In the genomic region with DNA sequence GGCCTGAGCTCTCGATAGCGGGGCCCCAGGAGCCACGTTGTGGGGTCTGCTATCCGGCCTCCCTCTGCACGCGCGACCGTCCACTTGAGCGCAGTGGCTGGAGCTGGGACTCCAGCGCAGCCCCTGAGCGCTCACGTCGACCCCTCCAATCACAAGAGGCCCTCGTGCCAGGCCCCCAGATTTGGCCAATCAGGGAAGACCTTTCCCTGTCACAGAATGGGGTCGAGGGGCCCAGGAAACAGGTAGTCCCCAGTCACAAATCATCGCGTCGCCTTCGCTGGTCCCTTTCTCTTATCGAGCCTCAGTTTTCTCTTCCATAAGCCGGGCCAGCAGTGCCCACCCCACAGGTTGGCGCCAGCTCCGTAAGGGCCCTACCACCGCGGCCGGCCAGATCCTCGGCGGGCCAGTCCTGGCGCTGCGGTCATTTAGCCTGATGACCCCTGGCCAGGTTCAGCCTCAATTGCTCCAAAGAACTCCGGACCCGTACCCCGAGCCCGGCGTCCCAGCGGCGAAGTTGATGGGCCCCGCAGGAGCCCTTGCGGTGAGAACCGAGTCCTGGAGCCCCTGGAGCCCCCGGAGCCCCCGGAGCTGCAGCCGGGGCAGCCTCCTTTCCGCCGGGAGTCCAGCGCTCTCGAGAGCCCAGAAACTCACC, we compare ENCODE assay signal across 9 cellular contexts. TPM values are rescaled to one million over a fixed set of nuclear protein-coding genes. Genes with fewer than 3 reads are reported as not detected.
DNase-seq lines count a peak whose midpoint lies in the region; ATAC-seq and TF ChIP-seq lines count a peak whose summit lies in the region.
"Had no signal": no experiment of that assay in that cellular context is flagged by ENCODE, and none has a peak within 500 bp of the region (broad histone marks: within the 10 kb centered on the region; RNA-seq: fewer than 3 reads in every experiment).

No MANE protein-coding gene starts in this region.

- peak; percentile 53 for ATAC-seq in left lobe of liver
- ATAC-seq in HG03108 (IDR thresholded peaks at IDR 0.05; ENCODE audit: unreplicated experiment): no peak
- no peak for ATAC-seq in HG02610 (IDR thresholded peaks at IDR 0.05; ENCODE audit: unreplicated experiment)
- ATAC-seq: GM12878 had no signal

- H3K4me1 ChIP-seq in HUES48 (ENCODE audit: control insufficient read depth, insufficient read depth, low read length): peaks cover 11% of the 10 kb centered on the region; the same call in 1 of the 2 replicates
- peaks cover 12 to 32% (median 24%) of the 10 kb centered on the region in 4 donors for H3K4me1 ChIP-seq in stomach

- H3K36me3 ChIP-seq in HUES48 (ENCODE audit: control insufficient read depth, insufficient read depth, low read length) (no peaks in the 10 kb centered on the region), stomach (no peaks in the 10 kb centered on the region)

- TF ChIP-seq EP300 in stomach (IDR thresholded peaks at IDR 0.05): no peak

- H3K4me3 ChIP-seq in HUES48 (ENCODE audit: low read depth, low read length) (peak overlapping the region; percentile 62), coronary artery (peak overlapping the region; percentile 66), stomach (peak overlapping the region; percentile 47 to 58 (median 56))
- H3K4me3 ChIP-seq: GM12878 had no signal

- TF ChIP-seq POLR2A in stomach (IDR thresholded peaks at IDR 0.05): no peak

- 0 to 6% (median 3%) methylated on average over 1 to 47 of the region's 47 CpGs for WGBS in stomach, 5 donors

- TF ChIP-seq CTCF in coronary artery (IDR thresholded peaks at IDR 0.05): no peak
- no peak for TF ChIP-seq CTCF in stomach (IDR thresholded peaks at IDR 0.05)

- no peaks in the 10 kb centered on the region for H3K9me3 ChIP-seq in HUES48 (ENCODE audit: control insufficient read depth, insufficient read depth, low read length)
- H3K9me3 ChIP-seq in stomach: no peaks in the 10 kb centered on the region

- H3K27ac ChIP-seq in HUES48 (ENCODE audit: low read depth, low read length) (no peak overlapping the region), coronary artery (peak overlapping the region; percentile 86 to 94), stomach (peak overlapping the region; percentile 21 to 90 (median 77))

- H3K9ac ChIP-seq in HUES48 (ENCODE audit: low read depth, low read length): no peak overlapping the region

- peaks cover 53% of the 10 kb centered on the region for H3K27me3 ChIP-seq in HUES48 (ENCODE audit: control insufficient read depth, insufficient read depth, low read length)
- H3K27me3 ChIP-seq in stomach: peaks cover 4 to 51% (median 28%) of the 10 kb centered on the region in 3 donors

- intact Hi-C loops in stomach (cut with DNase I; ENCODE audit: low total_unique reads): no loop called here

- DNase-seq in coronary artery (ENCODE audit: low spot score): peak; percentile 81
- DNase-seq in left lobe of liver (ENCODE audit: low spot score): peak; percentile 79
- DNase-seq in stomach: no peak
- no peak for DNase-seq in Kasumi-1 (lab: John Stamatoyannopoulos, UW)
- DNase-seq in stimulated activated CD4-positive, alpha-beta T cell treated with anti-CD3 and anti-CD28 coated beads, Interleukin-2, amount 100 ng/mL, for 48 hours: no peak

RNA-seq across cellular contexts. Expression of a gene that starts 0.4 kb away (rescaled TPM):
- total RNA-seq in left lobe of liver (492 TPM), stomach (10 to 100 TPM in 1 of 5 donors, 1 to 10 TPM in 4; 2.6 to 17.4 (median 5.9) TPM)
- 1 to 10 TPM; 1.4 to 9.8 (median 4.4) TPM for polyA plus RNA-seq in stomach

Comparison
In these comparisons a context has a peak if more than half of its experiments do, and no peak if none do; other contexts are left out.
1. DNase-seq: peak in coronary artery (single experiment) and left lobe of liver (single experiment); none in stomach (single experiment), Kasumi-1 (0 of 2) and stimulated activated CD4-positive, alpha-beta T cell treated with anti-CD3 and anti-CD28 coated beads, Interleukin-2, amount 100 ng/mL, for 48 hours (0 of 2).
2. RNA of a gene that starts 0.4 kb away (total RNA-seq): 492 TPM in left lobe of liver (single experiment); 2.6 to 17.4 TPM in stomach; every median in the first group is over 10 times any median in the second.
3. Peak in every context shown above with its lines, with median percentiles within 50 percentile points of each other: H3K4me3 ChIP-seq.